Comparison of ENCODE assay signal across 7 cellular contexts in the genomic region with DNA sequence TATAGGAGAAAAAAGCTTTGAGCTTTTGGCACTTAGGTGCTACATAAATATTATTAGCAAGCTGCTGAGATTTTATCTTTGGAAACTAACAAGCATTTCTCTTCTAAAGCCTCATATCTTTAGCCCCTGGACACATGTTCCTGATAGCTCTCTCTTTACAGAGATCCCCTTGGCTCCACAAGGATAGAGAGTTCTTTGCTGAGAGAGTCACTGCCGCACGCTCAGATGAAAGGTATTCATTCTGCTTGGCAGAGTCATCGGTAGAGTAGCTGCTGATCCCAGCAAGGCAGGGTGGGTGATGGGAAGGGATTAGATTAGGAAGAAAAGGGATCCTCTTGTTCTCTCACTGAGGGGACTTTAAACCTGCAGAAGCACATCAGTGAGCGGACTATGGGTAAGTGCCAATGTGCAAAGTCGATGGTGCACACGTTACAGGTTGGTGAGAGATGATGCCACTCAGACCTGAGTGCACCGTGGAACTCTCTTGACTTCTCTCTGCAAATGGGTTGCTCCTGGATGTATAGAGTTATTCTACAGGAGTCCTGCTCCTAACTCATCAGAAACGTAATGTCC.
DNase-seq lines count a peak whose midpoint lies in the region; ATAC-seq, FAIRE-seq and TF ChIP-seq lines count a peak whose summit lies in the region.
"Not testable (repeated sequence)": the region's sequence is repeated elsewhere in the genome, so short reads cannot be mapped to it uniquely, and the experiment has no call there.

No MANE protein-coding gene starts in this region.

- not testable (repeated sequence) for H4K5ac ChIP-seq in IMR-90 (ENCODE audit: low read depth, low read length)

- not testable (repeated sequence) for H3K36me3 ChIP-seq in IMR-90 (ENCODE audit: control insufficient read depth, insufficient read depth, low read length); SK-N-SH (replicated peaks in 1 of 2; ENCODE audit: control insufficient read depth in 1 of 2, insufficient read depth in 2 of 2, low read length in 1 of 2); liver (ENCODE audit: control insufficient read depth in 4 of 4, insufficient read depth in 3 of 4, low read depth in 1 of 4, low read length in 3 of 4)

- not testable (repeated sequence) for H2AK9ac ChIP-seq in IMR-90 (replicated peaks; ENCODE audit: low read depth, low read length, poor library complexity)

- peak; percentile 13 for DNase-seq in AG20443 (ENCODE audit: low spot score)
- DNase-seq in GM12891 (ENCODE audit: insufficient read length, low spot score), result not testable (repeated sequence)
- peak; percentile 74 for DNase-seq in IMR-90
- DNase-seq in SK-N-SH, result peak; percentile 8
- peak; percentile 21 for DNase-seq in astrocyte of the spinal cord (ENCODE audit: low read depth, low spot score)
- DNase-seq in fibroblast of the aortic adventitia (ENCODE audit: low read depth), result peak; percentile 28

- not testable (repeated sequence) for BruUV-seq in IMR-90 (replicated peaks; lab: Mats Ljungman, UMichigan)

- not testable (repeated sequence) for TF ChIP-seq POLR2A in GM12891 (IDR thresholded peaks at IDR 0.05; ENCODE audit: low read depth, low read length); IMR-90 (IDR thresholded peaks at IDR 0.05; ENCODE audit: low read depth, low read length)

- WGBS in IMR-90 (ENCODE audit: extremely low coverage in 2 of 2, insufficient read length in 1 of 2), 2 experiments, result no CpG with 5 or more reads among the region's 8 CpGs
- WGBS in SK-N-SH (ENCODE audit: low lambda C conversion rate), result 5% methylated on average over 8 of the region's 8 CpGs
- 36% methylated on average over 8 of the region's 8 CpGs for WGBS in liver

- not testable (repeated sequence) for H3K4me1 ChIP-seq in IMR-90 (ENCODE audit: control insufficient read depth, insufficient read depth, low read length); SK-N-SH (ENCODE audit: control insufficient read depth in 1 of 2, insufficient read depth in 2 of 2, low read depth in 1 of 2, low read length in 1 of 2)
- peaks cover 0 to 49% (median 33%) of the 10 kb centered on the region in 4 donors for H3K4me1 ChIP-seq in liver (ENCODE audit: control insufficient read depth in 4 of 4, insufficient read depth in 4 of 4, low read length in 3 of 4)

- ATAC-seq in IMR-90 (ENCODE audit: low read depth), result peak; percentile 98

- not testable (repeated sequence) for H3K56ac ChIP-seq in IMR-90 (ENCODE audit: extremely low read depth, insufficient read depth, low read length)

- H3K14ac ChIP-seq in IMR-90 (replicated peaks; ENCODE audit: low read depth, low read length), result not testable (repeated sequence)

- dilution Hi-C loops in IMR-90 (cut with HindIII; ENCODE audit: low sequenced_read_pairs, unreplicated experiment), result not testable (repeated sequence)

- not testable (repeated sequence) for H3K9me3 ChIP-seq in IMR-90 (ENCODE audit: control insufficient read depth, insufficient read depth, low read length); SK-N-SH; liver (ENCODE audit: control insufficient read depth in 4 of 4, low read length in 3 of 4)

- H3K9me2 ChIP-seq in SK-N-SH, result not testable (repeated sequence)

- TF ChIP-seq CTCF in IMR-90 (conservative IDR thresholded peaks at IDR 0.05; ENCODE audit: low read depth, low read length); SK-N-SH (IDR thresholded peaks at IDR 0.05); astrocyte of the spinal cord (IDR thresholded peaks at IDR 0.05; ENCODE audit: low read depth, low read length); fibroblast of the aortic adventitia (IDR thresholded peaks at IDR 0.05; ENCODE audit: insufficient read depth, low read length); liver (IDR thresholded peaks at IDR 0.05; ENCODE audit: low read depth, low read length, missing input control): not testable (repeated sequence)

- POLR2A ChIA-PET in IMR-90 (lab: Charles Lee; ENCODE audit: unreplicated experiment); SK-N-SH (lab: Yijun Ruan, JAX): not testable (repeated sequence)

- not testable (repeated sequence) for H3K9me1 ChIP-seq in IMR-90 (ENCODE audit: insufficient read depth, low read length)

- H4K91ac ChIP-seq in IMR-90 (ENCODE audit: insufficient read depth, low read depth, low read length), result not testable (repeated sequence)

- H3K4me2 ChIP-seq in IMR-90 (ENCODE audit: low read depth, low read length), result not testable (repeated sequence)
- H3K4me2 ChIP-seq in SK-N-SH, result peak overlapping the region; percentile 12

- H2BK5ac ChIP-seq in IMR-90 (ENCODE audit: low read depth, low read length, poor library complexity, severe bottlenecking), result not testable (repeated sequence)

- not testable (repeated sequence) for H3K27ac ChIP-seq in IMR-90 (ENCODE audit: insufficient read depth, low read length); SK-N-SH (ENCODE audit: low read depth in 2 of 2, low read length in 1 of 2)
- H3K27ac ChIP-seq in liver (ENCODE audit: low read depth in 1 of 2, low read length in 2 of 2), result peak overlapping the region in 1 of 2 donors; percentile 50

- H3K79me2 ChIP-seq in SK-N-SH (ENCODE audit: insufficient read depth), result not testable (repeated sequence)

- TF ChIP-seq EP300 in SK-N-SH (IDR thresholded peaks at IDR 0.05; ENCODE audit: borderline replicate concordance in 1 of 2, low read depth in 1 of 2, low read length in 1 of 2), result not testable (repeated sequence)

- not testable (repeated sequence) for H2BK15ac ChIP-seq in IMR-90 (ENCODE audit: low read depth, low read length)

- not testable (repeated sequence) for H3F3A ChIP-seq in SK-N-SH (replicated peaks; ENCODE audit: insufficient read depth)

- not testable (repeated sequence) for H2AK5ac ChIP-seq in IMR-90 (ENCODE audit: low read depth, low read length)

- not testable (repeated sequence) for H3K9ac ChIP-seq in IMR-90 (ENCODE audit: low read depth, low read length); SK-N-SH; liver (ENCODE audit: low read depth in 1 of 2, low read length in 2 of 2)

- not testable (repeated sequence) for H3K4me3 ChIP-seq in IMR-90 (ENCODE audit: insufficient read depth, low read depth, low read length); SK-N-SH (ENCODE audit: low read depth in 2 of 2, low read length in 1 of 2); astrocyte of the spinal cord (ENCODE audit: low read depth, low read length); fibroblast of the aortic adventitia (ENCODE audit: low read depth, low read length)
- peak overlapping the region in 2 of 3 donors; percentile 35 to 41 for H3K4me3 ChIP-seq in liver (ENCODE audit: low read depth in 1 of 3, low read length in 3 of 3)

- not testable (repeated sequence) for H3K4ac ChIP-seq in IMR-90 (ENCODE audit: low read depth, low read length)

- not testable (repeated sequence) for TF ChIP-seq RAD21 in IMR-90 (IDR thresholded peaks at IDR 0.05; ENCODE audit: low read length); SK-N-SH (IDR thresholded peaks at IDR 0.05; ENCODE audit: low read length)
- peak in 1 of 2 donors; percentile 48 for TF ChIP-seq RAD21 in liver (IDR thresholded peaks at IDR 0.05)

- intact Hi-C loops in IMR-90 (cut with micrococcal nuclease), result not testable (repeated sequence)

- FAIRE-seq in GM12891 (lab: Jason Lieb, UNC), result peak; percentile 52

- not testable (repeated sequence) for H2BK120ac ChIP-seq in IMR-90 (ENCODE audit: low read depth, low read length)

- 0 out of 4 replicates have a peak overlapping the region, but pooled peaks of 1 of the 2 experiments have one; percentile 25 for H4K8ac ChIP-seq in IMR-90 (ENCODE audit: low read depth in 2 of 2, low read length in 2 of 2)

- not testable (repeated sequence) for H2BK20ac ChIP-seq in IMR-90 (ENCODE audit: low read depth, low read length)

- not testable (repeated sequence) for H3K27me3 ChIP-seq in IMR-90 (ENCODE audit: control insufficient read depth, insufficient read depth, low read length); SK-N-SH (ENCODE audit: insufficient read depth); liver (ENCODE audit: control insufficient read depth in 4 of 4, insufficient read depth in 4 of 4, low read length in 3 of 4)

- H2AFZ ChIP-seq in IMR-90 (replicated peaks; ENCODE audit: low read length, poor library complexity); SK-N-SH (ENCODE audit: low read depth): not testable (repeated sequence)

- in situ Hi-C loops in IMR-90 (cut with MboI; ENCODE audit: low sequenced_read_pairs); astrocyte of the spinal cord (cut with HindIII; ENCODE audit: low sequenced_read_pairs): not testable (repeated sequence)

- not testable (repeated sequence) for H3K23ac ChIP-seq in IMR-90 (ENCODE audit: low read depth, low read length)

- H4K20me1 ChIP-seq in IMR-90 (ENCODE audit: insufficient read depth, low read length); SK-N-SH (ENCODE audit: insufficient read depth): not testable (repeated sequence)

- CTCF ChIA-PET in IMR-90 (lab: Yijun Ruan, JAX); SK-N-SH (lab: Yijun Ruan, JAX): not testable (repeated sequence)

- not testable (repeated sequence) for H3K18ac ChIP-seq in IMR-90 (ENCODE audit: low read depth, low read length)

- not testable (repeated sequence) for H3K79me1 ChIP-seq in IMR-90 (ENCODE audit: low read depth in 1 of 2, low read length in 2 of 2)

TF ChIP-seq in SK-N-SH, 30 proteins besides CTCF, POLR2A, EP300 and RAD21:
- 0 out of 2 replicates have a peak, but pooled peaks have one; percentile 26 for TF ChIP-seq RCOR1 (IDR thresholded peaks at IDR 0.05; ENCODE audit: low read length)
- peak; percentile 54; the same call in 1 of the 2 replicates for TF ChIP-seq GATA2 (CRISPR knock-in tag; IDR thresholded peaks at IDR 0.05)

TF ChIP-seq in liver, 16 proteins besides CTCF, POLR2A, EP300 and RAD21:
- peak; percentile 78 for TF ChIP-seq SP1 (IDR thresholded peaks at IDR 0.05)
- TF ChIP-seq YY1 (IDR thresholded peaks at IDR 0.05), result peak; percentile 27
- TF ChIP-seq RXRA (IDR thresholded peaks at IDR 0.05), result peak; percentile 52 to 65
- peak; percentile 89 for TF ChIP-seq HNF4G (IDR thresholded peaks at IDR 0.05)
- peak; percentile 87 to 95 for TF ChIP-seq HNF4A (conservative IDR thresholded peaks at IDR 0.05)
